In the genomic region with DNA sequence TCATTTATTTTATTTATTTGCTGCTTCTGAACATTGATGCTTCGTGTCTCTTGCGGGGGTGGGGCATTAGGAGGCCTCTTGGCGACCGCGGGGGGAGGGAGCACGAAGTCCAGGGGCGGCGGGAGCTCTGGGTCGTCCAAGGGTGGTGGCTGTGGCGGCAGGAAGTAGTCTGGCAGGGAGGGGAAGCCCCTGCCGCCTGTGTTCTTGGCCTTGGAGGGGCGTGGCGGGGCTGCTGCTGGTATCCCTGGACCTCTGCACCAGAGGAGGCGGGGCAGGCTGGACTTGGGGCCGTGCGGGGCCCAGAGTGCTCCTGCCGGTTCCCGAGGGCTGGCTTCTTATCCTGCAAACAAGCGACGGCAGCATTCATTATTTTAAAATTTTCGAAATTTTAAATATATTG, we compare ENCODE assay signal across 8 cellular contexts.
DNase-seq lines count a peak whose midpoint lies in the region; ATAC-seq and TF ChIP-seq lines count a peak whose summit lies in the region.

No MANE protein-coding gene starts in this region.

- WGBS in testis, 2 donors = 5 to 6% methylated on average over 12 to 19 of the region's 21 CpGs

- no peaks in the 10 kb centered on the region for H3K4me1 ChIP-seq in testis

- H3K27ac ChIP-seq in testis (no peak overlapping the region), caudate nucleus (ENCODE audit: low read depth, low read length) (no peak overlapping the region)

- peak overlapping the region in 1 of 2 donors; percentile 24 for H3K4me3 ChIP-seq in testis

- ATAC-seq in Right ventricle myocardium superior (ENCODE audit: poor library complexity) = no peak
- peak; percentile 94 for ATAC-seq in HG03460 (IDR thresholded peaks at IDR 0.05; ENCODE audit: unreplicated experiment)
- ATAC-seq in left ventricle myocardium superior = peak; percentile 64

- H3K27me3 ChIP-seq in testis = no peaks in the 10 kb centered on the region

- no peak for TF ChIP-seq CTCF in testis (IDR thresholded peaks at IDR 0.05)

- intact Hi-C loops in Right ventricle myocardium superior (cut with DNase I) (no loop called here), cardiac septum (cut with DNase I) (no loop called here), left ventricle myocardium superior (cut with micrococcal nuclease) (no loop called here), testis (cut with DNase I; ENCODE audit: low total_unique reads) (no loop called here)

- no peak for TF ChIP-seq POLR2A in testis (IDR thresholded peaks at IDR 0.05)

- no peaks in the 10 kb centered on the region for H3K36me3 ChIP-seq in testis (ENCODE audit: low read depth, missing control alignments)

- no peaks in the 10 kb centered on the region for H3K9me3 ChIP-seq in testis

- DNase-seq in Right ventricle myocardium superior = peak; percentile 53
- no peak for DNase-seq in cardiac septum (ENCODE audit: low spot score)
- DNase-seq in left ventricle myocardium superior = peak; percentile 39
- DNase-seq in testis = peak; percentile 27
- no peak for DNase-seq in caudate nucleus (lab: John Stamatoyannopoulos, UW)
- no peak for DNase-seq in DMS153 (lab: John Stamatoyannopoulos, UW)
- no peak for DNase-seq in H4 (ENCODE audit: low spot score)

Comparison
In these comparisons a context has a peak if more than half of its experiments do, and no peak if none do; other contexts are left out.
1. DNase-seq: peak in Right ventricle myocardium superior (single experiment), left ventricle myocardium superior (single experiment) and testis (single experiment); none in cardiac septum (single experiment), caudate nucleus (0 of 61), DMS153 (single experiment) and H4 (single experiment).